ENCODE assay signal across 26 cellular contexts in the genomic region with DNA sequence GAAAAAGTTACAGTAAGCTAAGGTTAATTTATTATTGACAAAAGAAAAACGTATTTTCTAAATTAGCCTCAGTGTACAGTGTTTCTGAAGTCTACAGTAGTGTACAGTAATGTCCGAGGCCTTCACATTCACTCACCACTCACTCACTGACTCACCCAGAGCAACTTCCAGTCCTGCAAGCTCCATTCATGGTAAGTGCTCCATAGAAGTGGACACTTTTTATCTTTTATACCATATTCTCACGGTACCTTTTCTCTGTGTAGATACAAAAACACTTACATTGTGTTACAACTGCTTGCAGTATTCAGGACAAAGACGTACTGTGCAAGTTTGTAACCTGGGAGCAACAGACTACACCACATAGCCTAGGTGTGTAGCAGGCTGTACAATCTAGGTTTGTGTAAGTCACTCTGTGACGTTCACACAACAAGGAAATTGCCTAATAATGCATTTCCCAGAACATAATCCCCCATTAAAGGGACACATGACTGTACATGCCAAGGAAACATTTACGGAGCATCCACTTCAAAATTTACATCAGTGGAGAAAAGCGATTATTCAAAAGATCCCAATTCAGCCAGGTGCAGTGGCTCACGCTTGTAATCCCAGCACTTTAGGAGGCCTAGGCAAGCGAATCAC.
DNase-seq lines count a peak whose midpoint lies in the region; ATAC-seq, FAIRE-seq and TF ChIP-seq lines count a peak whose summit lies in the region.
"Had no signal": no experiment of that assay in that cellular context is flagged by ENCODE, and none has a peak within 500 bp of the region (broad histone marks: within the 10 kb centered on the region; RNA-seq: fewer than 3 reads in every experiment).

No MANE protein-coding gene starts in this region.

- H3K27me3 ChIP-seq in IMR-90 (ENCODE audit: control insufficient read depth, insufficient read depth, low read length) = no peaks in the 10 kb centered on the region
- H3K27me3 ChIP-seq in bronchial epithelial cell (ENCODE audit: control insufficient read depth, insufficient read depth, low read length) = no peaks in the 10 kb centered on the region
- no peaks in the 10 kb centered on the region for H3K27me3 ChIP-seq in trophoblast cell (ENCODE audit: insufficient read depth, low read length)
- H3K27me3 ChIP-seq: SJCRH30 had no signal

- FAIRE-seq in A549 (lab: Jason Lieb, UNC) = peak; percentile 43
- FAIRE-seq in bronchial epithelial cell (lab: Jason Lieb, UNC) = no peak
- FAIRE-seq: K562 had no signal

- CTCF ChIA-PET in A549 (lab: Yijun Ruan, JAX) (interaction anchor here (0.9 kb wide), 1 partner anchor 12 kb away, joined by 3 read pairs; no protein-coding TSS in a partner anchor), IMR-90 (lab: Yijun Ruan, JAX) (no interaction called here)

- no peaks in the 10 kb centered on the region for H4K20me1 ChIP-seq in IMR-90 (ENCODE audit: insufficient read depth, low read length)

- H3K56ac ChIP-seq in IMR-90 (ENCODE audit: extremely low read depth, insufficient read depth, low read length) = peak overlapping the region; percentile 80

- H3K23ac ChIP-seq in IMR-90 (ENCODE audit: low read depth, low read length) (peak overlapping the region; percentile 80; the same call in 1 of the 2 replicates), trophoblast cell (ENCODE audit: low read length) (no peak overlapping the region)

- DNase-seq in A549 (ENCODE audit: low read depth in 1 of 2, low spot score in 1 of 2) (no peak), IMR-90 (peak; percentile 37), bronchial epithelial cell (ENCODE audit: low read depth) (peak; percentile 84), fibroblast of villous mesenchyme (ENCODE audit: low read depth) (peak; percentile 70), trophoblast cell (no peak), UCSD-AML1 (lab: John Stamatoyannopoulos, UW; ENCODE audit: unreplicated experiment) (no peak)
- no peak for DNase-seq in stimulated activated CD4-positive, alpha-beta T cell treated with anti-CD3 and anti-CD28 coated beads, Interleukin-2, amount 100 ng/mL, for 48 hours
- DNase-seq: ACHN; activated CD4-positive, alpha-beta T cell treated with anti-CD3 and anti-CD28 coated beads, Interleukin-2, amount 50 U/mL, for 48 hours; activated T-cell treated with anti-CD3 and anti-CD28 coated beads for 4 hours; amniotic stem cell; effector memory CD8-positive, alpha-beta T cell; GDM1; kidney; NCI-H1694 treated with DMSO at 0.1 percent for 48 hours; NCI-H2227 treated with DMSO at 0.1 percent for 48 hours; NCI-H774; nucleus accumbens; SJCRH30; substantia nigra; T-helper 2 cell had no signal

- intact Hi-C loops in IMR-90 (cut with micrococcal nuclease) = no loop called here

- H3K4me1 ChIP-seq in A549 = peaks cover 21% of the 10 kb centered on the region
- H3K4me1 ChIP-seq in IMR-90 (ENCODE audit: control insufficient read depth, insufficient read depth, low read length) = peaks cover 25% of the 10 kb centered on the region
- peaks cover 0 to 6% of the 10 kb centered on the region in 2 experiments for H3K4me1 ChIP-seq in trophoblast cell (ENCODE audit: control insufficient read depth in 1 of 2, insufficient read depth in 2 of 2, low read length in 2 of 2)
- H3K4me1 ChIP-seq: SJCRH30 had no signal

- peak overlapping the region; percentile 97 for H2BK120ac ChIP-seq in IMR-90 (ENCODE audit: low read depth, low read length)
- H2BK120ac ChIP-seq in trophoblast cell (ENCODE audit: insufficient read depth, low read length, poor library complexity) = no peak overlapping the region

- H3K79me1 ChIP-seq in IMR-90 (ENCODE audit: low read depth in 1 of 2, low read length in 2 of 2) (peaks cover 0 to 12% of the 10 kb centered on the region in 2 experiments; a peak in 1 of 4 replicates), trophoblast cell (ENCODE audit: low read length) (no peaks in the 10 kb centered on the region)

- dilution Hi-C loops in IMR-90 (cut with HindIII; ENCODE audit: low sequenced_read_pairs, unreplicated experiment) = no loop called here

- no peak overlapping the region for H3K27ac ChIP-seq in A549
- H3K27ac ChIP-seq in IMR-90 (ENCODE audit: insufficient read depth, low read length) = peak overlapping the region; percentile 48
- H3K27ac ChIP-seq in trophoblast cell (ENCODE audit: low read depth, low read length) = no peak overlapping the region
- H3K27ac ChIP-seq: C4-2B, SJCRH30 had no signal

- TF ChIP-seq CTCF in A549 (IDR thresholded peaks at IDR 0.05) (no peak), IMR-90 (conservative IDR thresholded peaks at IDR 0.05; ENCODE audit: low read depth, low read length) (no peak), bronchial epithelial cell (IDR thresholded peaks at IDR 0.05; ENCODE audit: insufficient read depth, low read length, severe bottlenecking) (no peak), fibroblast of villous mesenchyme (IDR thresholded peaks at IDR 0.05; ENCODE audit: insufficient read depth, low read depth, low read length) (no peak)

- peak overlapping the region; percentile 78; the same call in 1 of the 2 replicates for H4K5ac ChIP-seq in IMR-90 (ENCODE audit: low read depth, low read length)

- WGBS in A549 (ENCODE audit: missing lambda C conversion rate) = 79% methylated on average over 9 of the region's 9 CpGs
- no CpG with 5 or more reads among the region's 9 CpGs for WGBS in IMR-90 (ENCODE audit: extremely low coverage in 2 of 2, insufficient read length in 1 of 2), 2 experiments
- no CpG with 5 or more reads among the region's 9 CpGs for WGBS in trophoblast cell (ENCODE audit: extremely low coverage, insufficient coverage, insufficient read length)

- H3K9ac ChIP-seq in IMR-90 (ENCODE audit: low read depth, low read length) (no peak overlapping the region), trophoblast cell (ENCODE audit: low read length) (no peak overlapping the region)

- H2BK5ac ChIP-seq in IMR-90 (ENCODE audit: low read depth, low read length, poor library complexity, severe bottlenecking) = peak overlapping the region; percentile 86
- no peak overlapping the region for H2BK5ac ChIP-seq in trophoblast cell (ENCODE audit: low read depth, low read length, poor library complexity)

- no peak overlapping the region for H3K4me2 ChIP-seq in A549
- H3K4me2 ChIP-seq in IMR-90 (ENCODE audit: low read depth, low read length) = peak overlapping the region; percentile 72; the same call in 1 of the 2 replicates
- H3K4me2 ChIP-seq in trophoblast cell (ENCODE audit: low read length) = no peak overlapping the region

- peak overlapping the region; percentile 88 for H3K4ac ChIP-seq in IMR-90 (ENCODE audit: low read depth, low read length)
- H3K4ac ChIP-seq in trophoblast cell (ENCODE audit: low read depth, low read length) = no peak overlapping the region

- peak overlapping the region; percentile 97 for H2BK20ac ChIP-seq in IMR-90 (ENCODE audit: low read depth, low read length)

- no peaks in the 10 kb centered on the region for H3K9me3 ChIP-seq in A549
- H3K9me3 ChIP-seq in IMR-90 (ENCODE audit: control insufficient read depth, insufficient read depth, low read length) = no peaks in the 10 kb centered on the region
- no peaks in the 10 kb centered on the region for H3K9me3 ChIP-seq in trophoblast cell (ENCODE audit: insufficient read depth, low read depth, low read length)
- H3K9me3 ChIP-seq: SJCRH30 had no signal

- no peak overlapping the region for H2BK12ac ChIP-seq in trophoblast cell (ENCODE audit: low read length)

- H2AFZ ChIP-seq in IMR-90 (replicated peaks; ENCODE audit: low read length, poor library complexity) = peak overlapping the region; percentile 75
- no peak overlapping the region for H2AFZ ChIP-seq in trophoblast cell (ENCODE audit: insufficient read depth, low read length, poor library complexity)

- H4K8ac ChIP-seq in IMR-90 (ENCODE audit: low read depth in 2 of 2, low read length in 2 of 2) = peak overlapping the region; percentile 9 to 93; a peak in 2 of 4 replicates
- no peak overlapping the region for H4K8ac ChIP-seq in trophoblast cell (ENCODE audit: low read depth, low read length)

- H4K91ac ChIP-seq in IMR-90 (ENCODE audit: insufficient read depth, low read depth, low read length) (peak overlapping the region; percentile 66), trophoblast cell (ENCODE audit: low read depth, low read length) (no peak overlapping the region)

- H3K36me3 ChIP-seq in IMR-90 (ENCODE audit: control insufficient read depth, insufficient read depth, low read length) (no peaks in the 10 kb centered on the region), bronchial epithelial cell (ENCODE audit: control insufficient read depth, insufficient read depth, low read length) (no peaks in the 10 kb centered on the region), trophoblast cell (ENCODE audit: control insufficient read depth in 1 of 2, insufficient read depth in 2 of 2, low read length in 2 of 2) (no peaks in the 10 kb centered on the region)
- H3K36me3 ChIP-seq: SJCRH30 had no signal

- no peak overlapping the region for H2AK9ac ChIP-seq in IMR-90 (replicated peaks; ENCODE audit: low read depth, low read length, poor library complexity)

- ATAC-seq in A549 = no peak
- peak; percentile 44 for ATAC-seq in IMR-90 (ENCODE audit: low read depth)
- ATAC-seq in GM19023 (IDR thresholded peaks at IDR 0.05; ENCODE audit: unreplicated experiment) = no peak
- ATAC-seq: effector memory CD8-positive, alpha-beta T cell; K562; WTC11 had no signal

- no peak for TF ChIP-seq POLR2A in A549 (IDR thresholded peaks at IDR 0.05; ENCODE audit: low read length)
- no peak for TF ChIP-seq POLR2A in IMR-90 (IDR thresholded peaks at IDR 0.05; ENCODE audit: low read depth, low read length)

- H2AK5ac ChIP-seq in IMR-90 (ENCODE audit: low read depth, low read length) (peak overlapping the region; percentile 74), trophoblast cell (ENCODE audit: low read length) (no peak overlapping the region)

- TF ChIP-seq RAD21 in A549 (conservative IDR thresholded peaks at IDR 0.05 in 1 of 2, IDR thresholded peaks at IDR 0.05 in 1 of 2) (no peak), IMR-90 (IDR thresholded peaks at IDR 0.05; ENCODE audit: low read length) (no peak)

- BruUV-seq in IMR-90 (replicated peaks; lab: Mats Ljungman, UMichigan) = no TSS peak

- H3K4me3 ChIP-seq in A549 (no peak overlapping the region), IMR-90 (ENCODE audit: insufficient read depth, low read depth, low read length) (no peak overlapping the region), bronchial epithelial cell (ENCODE audit: low read depth, low read length) (no peak overlapping the region), fibroblast of villous mesenchyme (ENCODE audit: low read depth, low read length) (no peak overlapping the region), trophoblast cell (ENCODE audit: low read depth, low read length) (no peak overlapping the region)
- H3K4me3 ChIP-seq: K562, lung, SJCRH30 had no signal

- POLR2A ChIA-PET in A549 (lab: Yijun Ruan, JAX) (interaction anchor here (0.5 kb wide), 1 partner anchor 162 kb away, joined by 3 read pairs; no protein-coding TSS in a partner anchor), IMR-90 (lab: Charles Lee; ENCODE audit: unreplicated experiment) (no interaction called here)

- H3K9me1 ChIP-seq in IMR-90 (ENCODE audit: insufficient read depth, low read length) = peaks cover 25% of the 10 kb centered on the region

- TF ChIP-seq EP300 in A549 (IDR thresholded peaks at IDR 0.05) = no peak

- peak overlapping the region; percentile 92; the same call in 1 of the 2 replicates for H3K18ac ChIP-seq in IMR-90 (ENCODE audit: low read depth, low read length)
- H3K18ac ChIP-seq in trophoblast cell (ENCODE audit: low read length) = no peak overlapping the region

- no peak overlapping the region for H4K12ac ChIP-seq in trophoblast cell (ENCODE audit: low read depth, low read length)

- H3K14ac ChIP-seq in IMR-90 (replicated peaks; ENCODE audit: low read depth, low read length) (peak overlapping the region; percentile 97), trophoblast cell (ENCODE audit: low read length) (no peak overlapping the region)

- in situ Hi-C loops in IMR-90 (cut with MboI; ENCODE audit: low sequenced_read_pairs) = no loop called here

- peak overlapping the region; percentile 87; the same call in 2 of the 3 replicates for H2BK15ac ChIP-seq in IMR-90 (ENCODE audit: low read depth, low read length)

- no peaks in the 10 kb centered on the region for H3K79me2 ChIP-seq in trophoblast cell (ENCODE audit: control insufficient read depth, insufficient read depth, low read length, poor library complexity)

Comparison
In these comparisons a context has a peak if more than half of its experiments do, and no peak if none do; other contexts are left out.
1. DNase-seq: peak in IMR-90 (single experiment), bronchial epithelial cell (single experiment) and fibroblast of villous mesenchyme (single experiment); none in A549 (0 of 2), stimulated activated CD4-positive, alpha-beta T cell treated with anti-CD3 and anti-CD28 coated beads, Interleukin-2, amount 100 ng/mL, for 48 hours (0 of 2), trophoblast cell (0 of 2) and UCSD-AML1 (single experiment).